Comparison of ENCODE assay signal across 9 cellular contexts in genomic region chr3:142595951-142596725, GRCh38. TPM values are rescaled to one million over a fixed set of nuclear protein-coding genes. Genes with fewer than 3 reads are reported as not detected.
DNase-seq lines count a peak whose midpoint lies in the region; ATAC-seq, FAIRE-seq and TF ChIP-seq lines count a peak whose summit lies in the region.
"Had no signal": no experiment of that assay in that cellular context is flagged by ENCODE, and none has a peak within 500 bp of the region (broad histone marks: within the 10 kb centered on the region; RNA-seq: fewer than 3 reads in every experiment).

A gene with protein sequence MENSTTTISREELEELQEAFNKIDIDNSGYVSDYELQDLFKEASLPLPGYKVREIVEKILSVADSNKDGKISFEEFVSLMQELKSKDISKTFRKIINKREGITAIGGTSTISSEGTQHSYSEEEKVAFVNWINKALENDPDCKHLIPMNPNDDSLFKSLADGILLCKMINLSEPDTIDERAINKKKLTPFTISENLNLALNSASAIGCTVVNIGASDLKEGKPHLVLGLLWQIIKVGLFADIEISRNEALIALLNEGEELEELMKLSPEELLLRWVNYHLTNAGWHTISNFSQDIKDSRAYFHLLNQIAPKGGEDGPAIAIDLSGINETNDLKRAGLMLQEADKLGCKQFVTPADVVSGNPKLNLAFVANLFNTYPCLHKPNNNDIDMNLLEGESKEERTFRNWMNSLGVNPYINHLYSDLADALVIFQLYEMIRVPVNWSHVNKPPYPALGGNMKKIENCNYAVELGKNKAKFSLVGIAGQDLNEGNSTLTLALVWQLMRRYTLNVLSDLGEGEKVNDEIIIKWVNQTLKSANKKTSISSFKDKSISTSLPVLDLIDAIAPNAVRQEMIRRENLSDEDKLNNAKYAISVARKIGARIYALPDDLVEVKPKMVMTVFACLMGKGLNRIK (plus strand): TSS chr3:142596393. CDS start chr3:142664238, 67,845 bp downstream.

- H3K27ac ChIP-seq in BLaER1 = peak within 1 kb of the TSS; percentile 23; the same call in 1 of the 2 replicates
- H3K27ac ChIP-seq in HepG2 (ENCODE audit: extremely low read length, insufficient read depth, low read length) = peak within 1 kb of the TSS; percentile 82

- TF ChIP-seq EP300 in HepG2 (IDR thresholded peaks at IDR 0.05; ENCODE audit: low read depth in 2 of 2, low read length in 2 of 2) = peak; percentile 25 to 45; a peak in 1 of 4 replicates
- peak; percentile 15; the same call in 1 of the 2 replicates for TF ChIP-seq EP300 in HepG2 (CRISPR knock-in tag; IDR thresholded peaks at IDR 0.05; ENCODE audit: borderline replicate concordance)

- CTCF ChIA-PET in HepG2 (lab: Yijun Ruan, JAX; ENCODE audit: low intra/inter-chr PET ratio, low total read pairs) = no interaction called here

- 1% methylated on average over 18 of the region's 56 CpGs for WGBS in HepG2 (ENCODE audit: low lambda C conversion rate)

- peak; percentile 89 to 93 for TF ChIP-seq POLR2A in HepG2 (IDR thresholded peaks at IDR 0.05; ENCODE audit: insufficient read depth in 1 of 2, low read depth in 2 of 2, low read length in 2 of 2)

- peaks cover 15% of the 10 kb centered on the region for H3K4me1 Mint-ChIP-seq in activated CD4-positive, alpha-beta T cell treated with anti-CD3 and anti-CD28 coated beads, Interleukin-2, amount 10 ng/mL, durations not matched to agents 24 days and 14 days

- peak within 1 kb of the TSS; percentile 99 for H3K4me3 Mint-ChIP-seq in activated CD4-positive, alpha-beta T cell treated with anti-CD3 and anti-CD28 coated beads, Interleukin-2, amount 10 ng/mL, durations not matched to agents 24 days and 14 days

- DNase-seq in GM19238 (ENCODE audit: insufficient read length, low spot score) = peak; percentile 73
- peak; percentile 70 for DNase-seq in NCI-H510A (lab: John Stamatoyannopoulos, UW)
- peak; percentile 98 for DNase-seq in activated CD4-positive, alpha-beta T cell treated with anti-CD3 and anti-CD28 coated beads, Interleukin-2, amount 10 ng/mL, durations not matched to agents 24 days and 14 days
- peak; percentile 43 for DNase-seq in dedifferentiated amniotic fluid mesenchymal stem cell (ENCODE audit: extremely low spot score)
- peak; percentile 86 for DNase-seq in HepG2 (ENCODE audit: low spot score)
- DNase-seq in stimulated activated CD4-positive, alpha-beta T cell treated with anti-CD3 and anti-CD28 coated beads, Interleukin-4, amount 100 ng/mL, for 1 hour = peak; percentile 82

- TF ChIP-seq RAD21 in HepG2 (CRISPR knock-in tag; IDR thresholded peaks at IDR 0.05) = peak; percentile 41

- H3K27ac Mint-ChIP-seq in activated CD4-positive, alpha-beta T cell treated with anti-CD3 and anti-CD28 coated beads, Interleukin-2, amount 10 ng/mL, durations not matched to agents 24 days and 14 days = peak within 1 kb of the TSS; percentile 87

- POLR2A ChIA-PET in HepG2 (lab: Yijun Ruan, JAX) = interaction anchor here (0.5 to 2.1 kb wide), 7 partner anchors 14 to 405 kb away, joined by 3 to 14 read pairs (median 4); partner anchors contain the start of genes ATR, TRPC1 and U2SURP

- H4K20me1 ChIP-seq in BLaER1 (no peaks in the 10 kb centered on the region), HepG2 (ENCODE audit: insufficient read depth, low read length) (no peaks in the 10 kb centered on the region)

- H3K27me3 ChIP-seq in BLaER1 = no peaks in the 10 kb centered on the region; the same call in 1 of the 2 replicates
- H3K27me3 ChIP-seq in HepG2 (ENCODE audit: control insufficient read depth in 1 of 2, insufficient read depth in 2 of 2, low read length in 2 of 2) = no peaks in the 10 kb centered on the region; a peak in 1 of 5 replicates

- H3K4me3 ChIP-seq in BLaER1 (peak within 1 kb of the TSS; percentile 79), HepG2 (replicated peaks in 1 of 3; ENCODE audit: insufficient read depth in 1 of 3, low read depth in 2 of 3, low read length in 3 of 3) (peak within 1 kb of the TSS; percentile 80 to 83 (median 80))

- H3K9me3 ChIP-seq in BLaER1 = no peaks in the 10 kb centered on the region
- no peaks in the 10 kb centered on the region for H3K9me3 ChIP-seq in HepG2 (ENCODE audit: low read length)

- no peaks in the 10 kb centered on the region for H3K27me3 Mint-ChIP-seq in activated CD4-positive, alpha-beta T cell treated with anti-CD3 and anti-CD28 coated beads, Interleukin-2, amount 10 ng/mL, durations not matched to agents 24 days and 14 days

- no peaks in the 10 kb centered on the region for H3K9me3 Mint-ChIP-seq in activated CD4-positive, alpha-beta T cell treated with anti-CD3 and anti-CD28 coated beads, Interleukin-2, amount 10 ng/mL, durations not matched to agents 24 days and 14 days

- peak within 1 kb of the TSS; percentile 98 for H2AFZ ChIP-seq in HepG2 (ENCODE audit: low read length)

- peak; percentile 18 for FAIRE-seq in HepG2 (lab: Jason Lieb, UNC)
- FAIRE-seq: colon had no signal

- intact Hi-C loops in activated CD4-positive, alpha-beta T cell treated with anti-CD3 and anti-CD28 coated beads, Interleukin-2, amount 10 ng/mL, durations not matched to agents 24 days and 14 days (cut with micrococcal nuclease) = loop anchor here (1.0 to 2.0 kb wide), 3 partner anchors 18 to 405 kb away; partner anchors contain the start of genes ATR, TRPC1 and U2SURP
- intact Hi-C loops in HepG2 (cut with micrococcal nuclease; ENCODE audit: unreplicated experiment) = loop anchor here (1.0 to 2.0 kb wide), 3 partner anchors 18 to 129 kb away; partner anchors contain the start of genes ATR and TRPC1

- peak; percentile 18; the same call in 1 of the 2 replicates for TF ChIP-seq CTCF in HepG2 (CRISPR knock-in tag; IDR thresholded peaks at IDR 0.05)

- peaks cover 21% of the 10 kb centered on the region for H3K4me1 ChIP-seq in BLaER1
- peaks cover 29% of the 10 kb centered on the region for H3K4me1 ChIP-seq in HepG2 (ENCODE audit: insufficient read depth, low read length)

- in situ Hi-C loops in HepG2 (cut with HindIII; ENCODE audit: extremely low pct_ligation_motif_present, low pct_unique_long_range_greater_than_20kb) = no loop called here

- peaks cover 3% of the 10 kb centered on the region for H3K36me3 Mint-ChIP-seq in activated CD4-positive, alpha-beta T cell treated with anti-CD3 and anti-CD28 coated beads, Interleukin-2, amount 10 ng/mL, durations not matched to agents 24 days and 14 days (ENCODE audit: low read depth)

- peaks cover 17% of the 10 kb centered on the region for H3K79me2 ChIP-seq in HepG2 (ENCODE audit: insufficient read depth, low read length)

- H3K4me2 ChIP-seq in BLaER1 = peak within 1 kb of the TSS; percentile 79
- peak within 1 kb of the TSS; percentile 87 for H3K4me2 ChIP-seq in HepG2 (ENCODE audit: low read depth, low read length)

- H3K36me3 ChIP-seq in BLaER1 = no peaks in the 10 kb centered on the region
- H3K36me3 ChIP-seq in HepG2 (replicated peaks in 1 of 2; ENCODE audit: control insufficient read depth in 1 of 2, insufficient read depth in 2 of 2, low read length in 2 of 2) = no peaks in the 10 kb centered on the region

- peak; percentile 92 for ATAC-seq in HG03432 (IDR thresholded peaks at IDR 0.05; ENCODE audit: unreplicated experiment)
- ATAC-seq in HepG2 = peak; percentile 93

- H3K9ac ChIP-seq in BLaER1 (peak within 1 kb of the TSS; percentile 74), HepG2 (ENCODE audit: insufficient read depth, low read depth, low read length) (peak within 1 kb of the TSS; percentile 77)

- BruUV-seq in HepG2 (replicated peaks; lab: Mats Ljungman, UMichigan) = no TSS peak

TF ChIP-seq in HepG2, 621 proteins besides CTCF, POLR2A, EP300 and RAD21 (continues in another document):
- TF ChIP-seq NFATC3 (CRISPR knock-in tag; IDR thresholded peaks at IDR 0.05) (peak; percentile 83; the same call in 1 of the 2 replicates), HNRNPLL (IDR thresholded peaks at IDR 0.05; ENCODE audit: low read depth, low read length, poor library complexity, severe bottlenecking) (peak; percentile 98), SRF (IDR thresholded peaks at IDR 0.05; ENCODE audit: low read depth, low read length) (no peak), HHEX (CRISPR knock-in tag; IDR thresholded peaks at IDR 0.05) (no peak), ZNF720 (CRISPR knock-in tag; IDR thresholded peaks at IDR 0.05) (no peak), KLF13 (CRISPR knock-in tag; IDR thresholded peaks at IDR 0.05) (no peak), ZNF615 (CRISPR knock-in tag; IDR thresholded peaks at IDR 0.05; ENCODE audit: borderline replicate concordance) (no peak)
- TF ChIP-seq, protein P1, sequence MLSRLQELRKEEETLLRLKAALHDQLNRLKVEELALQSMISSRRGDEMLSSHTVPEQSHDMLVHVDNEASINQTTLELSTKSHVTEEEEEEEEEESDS (CRISPR knock-in tag; IDR thresholded peaks at IDR 0.05; ENCODE audit: borderline replicate concordance) = peak; percentile 61; the same call in 1 of the 2 replicates

RNA-seq across cellular contexts. Expression of the gene that starts here (rescaled TPM):
- total RNA-seq in activated CD4-positive, alpha-beta T cell treated with anti-CD3 and anti-CD28 coated beads, Interleukin-2, amount 10 ng/mL, durations not matched to agents 24 days and 14 days = 4.6 TPM in 2 replicates
- 21.1 and 34.1 TPM in 2 replicates for total RNA-seq in HepG2 (2016; rRNA removed; fragmentation: Illumina TruSeq; extraction: Trizol)
- total RNA-seq in HepG2 (2016; cell fraction: cytosol; rRNA removed; fragmentation: Illumina TruSeq; extraction: Trizol; ENCODE audit: low read depth) = 4.4 and 7.7 TPM in 2 replicates
- 19.5 and 33.3 TPM in 2 replicates for total RNA-seq in HepG2 (2016; cell fraction: insoluble cytoplasmic fraction; rRNA removed; fragmentation: Illumina TruSeq; extraction: Trizol)
- 5.7 and 6.6 TPM in 2 replicates for total RNA-seq in HepG2 (2016; cell fraction: membrane; rRNA removed; fragmentation: Illumina TruSeq; extraction: Trizol)
- 13.8 and 14.5 TPM in 2 replicates for total RNA-seq in HepG2 (2016; cell fraction: nucleus; rRNA removed; fragmentation: Illumina TruSeq; extraction: Trizol)
- 8.3 and 11.2 TPM in 2 replicates for polyA plus RNA-seq in HepG2 (2011; rRNA removed)
- 5.3 and 9.1 TPM in 2 replicates for polyA plus RNA-seq in HepG2 (2011; cell fraction: cytosol; rRNA removed)
- polyA plus RNA-seq in HepG2 (2011; cell fraction: nucleus; rRNA removed) = 2.6 and 3.8 TPM in 2 replicates
- 8.5 and 14.1 TPM in 2 replicates for polyA plus RNA-seq in HepG2 (2012)
- polyA plus RNA-seq in HepG2 (2016; cell fraction: cytosol; fragmentation: Illumina TruSeq; extraction: Trizol; ENCODE audit: low read depth) = 0.65 and 0.89 TPM in 2 replicates
- polyA plus RNA-seq in HepG2 (2016; cell fraction: insoluble cytoplasmic fraction; fragmentation: Illumina TruSeq; extraction: Trizol; ENCODE audit: low read depth) = 18.7 and 20.7 TPM in 2 replicates
- 1.8 TPM in 2 replicates for polyA plus RNA-seq in HepG2 (2016; cell fraction: membrane; fragmentation: Illumina TruSeq; extraction: Trizol; ENCODE audit: low read depth)
- polyA plus RNA-seq in HepG2 (2016; cell fraction: nucleus; fragmentation: Illumina TruSeq; extraction: Trizol; ENCODE audit: insufficient read depth, low read depth) = 7.7 and 8.5 TPM in 2 replicates
- polyA minus RNA-seq in HepG2 (2011; rRNA and poly(A)+ RNA removed; ENCODE audit: low replicate concordance) = 4.7 and 8.0 TPM in 2 replicates
- polyA minus RNA-seq in HepG2 (2011; cell fraction: cytosol; rRNA and poly(A)+ RNA removed) = 10.1 and 13.0 TPM in 2 replicates
- polyA minus RNA-seq in HepG2 (2011; cell fraction: nucleus; rRNA and poly(A)+ RNA removed) = 13.4 and 18.6 TPM in 2 replicates

Comparison
In these comparisons a context has a peak if more than half of its experiments do, and no peak if none do; other contexts are left out.
1. Peak in every context shown above with its lines: DNase-seq, ATAC-seq, H3K4me3 ChIP-seq and H3K27ac ChIP-seq.
2. DNase-seq: peak in every context shown above with its lines; median percentile 98 in activated CD4-positive, alpha-beta T cell treated with anti-CD3 and anti-CD28 coated beads, Interleukin-2, amount 10 ng/mL, durations not matched to agents 24 days and 14 days; 86 in HepG2; 82 in stimulated activated CD4-positive, alpha-beta T cell treated with anti-CD3 and anti-CD28 coated beads, Interleukin-4, amount 100 ng/mL, for 1 hour; 73 in GM19238; 70 in NCI-H510A; 43 in dedifferentiated amniotic fluid mesenchymal stem cell.